Comparison of ENCODE assay signal across 26 cellular contexts in the genomic region with DNA sequence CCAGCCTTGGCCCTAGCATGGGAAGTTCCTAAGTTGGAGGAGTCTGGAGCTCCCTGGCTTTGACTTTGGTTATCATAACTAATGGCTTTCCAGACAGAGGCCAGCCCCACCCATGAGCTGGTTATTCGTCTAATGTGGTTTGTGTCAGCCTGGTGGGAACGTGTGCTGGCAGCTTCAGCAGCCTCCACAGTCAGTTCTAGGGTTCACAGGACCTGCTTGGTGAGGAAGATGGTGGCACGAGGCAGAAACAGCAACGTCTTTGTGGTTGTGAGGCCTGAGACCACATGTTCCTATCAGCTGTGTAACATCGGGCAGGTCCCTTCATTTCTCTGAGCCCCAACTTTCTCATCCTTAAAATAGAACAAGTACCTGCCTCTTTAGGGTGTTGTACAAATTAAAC.
"Had no signal": no experiment of that assay in that cellular context is flagged by ENCODE, and none has a peak within 500 bp of the region (broad histone marks: within the 10 kb centered on the region; RNA-seq: fewer than 3 reads in every experiment).

No MANE protein-coding gene starts in this region.

- H3K9me3 ChIP-seq: colonic mucosa, gastrocnemius medialis, left lung, mucosa of descending colon, neutrophil, prostate gland, right atrium auricular region, thyroid gland had no signal

- H3K27ac ChIP-seq: colonic mucosa, epithelial cell of prostate, gastrocnemius medialis, hepatocyte, left lung, neutrophil, parathyroid adenoma, prostate gland, right atrium auricular region, thyroid gland had no signal

- ATAC-seq: esophagus mucosa; gastrocnemius medialis; left lung; mucosa of descending colon; stimulated activated naive CD8-positive, alpha-beta T cell treated with anti-CD3 and anti-CD28 coated beads, Interleukin-15, amount 100 ng/mL, for 72 hours had no signal

- H2AFZ ChIP-seq: hepatocyte, parathyroid adenoma had no signal

- H3K4me3 ChIP-seq: colonic mucosa, gastrocnemius medialis, hepatocyte, left lung, mucosa of descending colon, prostate gland, right atrium auricular region, smooth muscle cell, thyroid gland had no signal

- DNase-seq: colonic mucosa; effector CD8-positive, alpha-beta T cell; endodermal cell; foreskin fibroblast; gastrocnemius medialis; head of caudate nucleus; left lung; mesenchymal stem cell; mucosa of descending colon; naive B cell; stimulated activated CD4-positive, alpha-beta T cell treated with anti-CD3 and anti-CD28 coated beads, Interleukin-12 subunit alpha, Interleukin-12 subunit beta, amount 100 ng/mL, for 4 hours; stimulated activated CD4-positive, alpha-beta T cell treated with anti-CD3 and anti-CD28 coated beads, Interleukin-1b, Interleukin-23, amount 100 ng/mL, for 48 hours; stimulated activated CD4-positive, alpha-beta T cell treated with anti-CD3 and anti-CD28 coated beads, Interleukin-4, amount 100 ng/mL, for 1 hour; stimulated activated CD8-positive, alpha-beta memory T cell treated with anti-CD3 and anti-CD28 coated beads, Interleukin-4, amount 100 ng/mL, for 48 hours; stimulated activated naive CD4-positive, alpha-beta T cell; stimulated activated naive CD8-positive, alpha-beta T cell treated with anti-CD3 and anti-CD28 coated beads, Interleukin-15, amount 100 ng/mL, for 72 hours; thyroid gland; trophoblast cell had no signal

- H3K79me2 ChIP-seq: hepatocyte, parathyroid adenoma had no signal

- H3K36me3 ChIP-seq: colonic mucosa, gastrocnemius medialis, left lung, neutrophil, prostate gland, right atrium auricular region, thyroid gland had no signal

- H3K4me2 ChIP-seq: hepatocyte, smooth muscle cell had no signal

- H3K9ac ChIP-seq: parathyroid adenoma had no signal

- H3K27me3 ChIP-seq: colonic mucosa, gastrocnemius medialis, hepatocyte, left lung, right atrium auricular region, thyroid gland had no signal

- H3K4me1 ChIP-seq: colonic mucosa, gastrocnemius medialis, left lung, parathyroid adenoma, prostate gland, right atrium auricular region, thyroid gland had no signal
